In the genomic region with DNA sequence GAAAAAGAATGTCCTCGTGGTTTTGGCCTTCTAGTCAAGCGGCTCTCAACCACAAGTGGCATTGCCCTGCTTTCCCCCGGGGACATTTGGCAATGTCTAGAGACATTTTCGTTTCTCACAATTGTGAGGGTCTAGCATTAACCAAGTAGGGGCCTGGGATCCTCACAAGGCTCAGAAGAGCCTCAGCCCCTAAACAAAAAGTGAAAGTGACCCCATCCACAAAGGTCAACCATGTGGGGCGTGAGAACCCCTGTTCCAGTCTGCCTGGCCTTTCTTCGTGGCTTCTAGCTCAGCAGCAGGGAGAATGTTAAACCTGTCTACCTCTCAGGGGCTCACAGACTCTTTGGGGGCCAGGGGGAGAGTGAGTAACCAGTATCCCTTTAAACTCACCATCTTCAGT, we compare ENCODE assay signal across 24 cellular contexts. TPM values are rescaled to one million over a fixed set of nuclear protein-coding genes. Genes with fewer than 3 reads are reported as not detected.
DNase-seq lines count a peak whose midpoint lies in the region; ATAC-seq, FAIRE-seq and TF ChIP-seq lines count a peak whose summit lies in the region.
"Had no signal": no experiment of that assay in that cellular context is flagged by ENCODE, and none has a peak within 500 bp of the region (broad histone marks: within the 10 kb centered on the region; RNA-seq: fewer than 3 reads in every experiment).

No MANE protein-coding gene starts in this region.

- no peaks in the 10 kb centered on the region for H3K9me3 Mint-ChIP-seq in stimulated activated naive CD8-positive, alpha-beta T cell treated with anti-CD3 and anti-CD28 coated beads, Interleukin-15, amount 100 ng/mL, for 72 hours
- H3K9me3 Mint-ChIP-seq: CD14-positive monocyte; CD8-positive, alpha-beta memory T cell had no signal

- no peak overlapping the region for H4K5ac ChIP-seq in H1 (ENCODE audit: insufficient read length, low read depth, low read length)

- H4K20me1 ChIP-seq in H1 (replicated peaks in 1 of 2; ENCODE audit: control insufficient read depth in 1 of 2, insufficient read depth in 2 of 2, low read length in 2 of 2): peaks cover 0 to 2% of the 10 kb centered on the region in 2 experiments

- ATAC-seq in stimulated activated naive CD8-positive, alpha-beta T cell treated with anti-CD3 and anti-CD28 coated beads, Interleukin-15, amount 100 ng/mL, for 72 hours: no peak
- no peak for ATAC-seq in stimulated activated naive CD8-positive, alpha-beta T cell treated with anti-CD3 and anti-CD28 coated beads, Interleukin-15, Interleukin-2, amounts not matched to agents 100 U/mL and 50 U/mL, for 24 hours
- ATAC-seq in HG02981 (IDR thresholded peaks at IDR 0.05; ENCODE audit: unreplicated experiment): no peak
- ATAC-seq: Right ventricle myocardium inferior, SK-N-SH treated with all-trans-retinoic acid at 6 μM for 48 hours had no signal

- H3K4me1 ChIP-seq in H1 (replicated peaks in 1 of 4; ENCODE audit: control insufficient read depth in 3 of 4, insufficient read depth in 4 of 4, low read length in 3 of 4): peaks cover 0 to 10% (median 3%) of the 10 kb centered on the region in 4 experiments; a peak in 4 of 7 replicates

- H3K4me1 Mint-ChIP-seq in stimulated activated naive CD8-positive, alpha-beta T cell treated with anti-CD3 and anti-CD28 coated beads, Interleukin-15, amount 100 ng/mL, for 72 hours: peaks cover 36% of the 10 kb centered on the region

- H3K4ac ChIP-seq in H1 (replicated peaks; ENCODE audit: insufficient read length, low read depth, low read length): no peak overlapping the region

- H3K27me3 Mint-ChIP-seq in stimulated activated naive CD8-positive, alpha-beta T cell treated with anti-CD3 and anti-CD28 coated beads, Interleukin-15, amount 100 ng/mL, for 72 hours: peaks cover 66% of the 10 kb centered on the region

- H2BK20ac ChIP-seq in H1 (ENCODE audit: low read length): no peak overlapping the region

- no peak overlapping the region for H3K23ac ChIP-seq in H1 (ENCODE audit: insufficient read length)

- H3K27ac ChIP-seq in H1 (ENCODE audit: low read depth, low read length): no peak overlapping the region
- H3K27ac ChIP-seq: PC-9, SJCRH30 had no signal

- POLR2A ChIA-PET in H1 (lab: Charles Lee; ENCODE audit: partially characterized antibody): interaction anchor here (2.2 kb wide), 1 partner anchor 8 kb away, joined by 9 read pairs; no protein-coding TSS in a partner anchor

- 92% methylated on average over 6 of the region's 6 CpGs; no CpG with 5 or more reads in 1 of the 2 experiments for WGBS in H1 (ENCODE audit: extremely low coverage in 1 of 2, insufficient coverage in 1 of 2, insufficient read length in 1 of 2, insufficient replicate concordance in 2 of 2, low coverage in 1 of 2, low lambda C conversion rate in 2 of 2, missing lambda C conversion rate in 1 of 2), 2 experiments

- H3K56ac ChIP-seq in H1 (replicated peaks; ENCODE audit: insufficient read length, low read depth, low read length): no peak overlapping the region

- H3K27me3 ChIP-seq in H1 (replicated peaks in 1 of 4; ENCODE audit: control insufficient read depth in 3 of 4, extremely low read depth in 1 of 4, insufficient read depth in 3 of 4, low read length in 3 of 4): peaks cover 0 to 13% (median 8%) of the 10 kb centered on the region in 4 experiments; a peak in 4 of 7 replicates

- no peak for TF ChIP-seq POLR2A in H1 (IDR thresholded peaks at IDR 0.05; ENCODE audit: control extremely low read depth in 1 of 2, low read depth in 2 of 2, low read length in 2 of 2)

- no peak overlapping the region for H3K14ac ChIP-seq in H1 (ENCODE audit: insufficient read length)

- H3K79me1 ChIP-seq in H1 (ENCODE audit: low read depth, low read length): no peaks in the 10 kb centered on the region

- H3K9ac ChIP-seq in H1 (replicated peaks in 1 of 4; ENCODE audit: extremely low read depth in 1 of 4, low read depth in 3 of 4, low read length in 3 of 4): no peak overlapping the region

- peaks cover under 1 to 2% of the 10 kb centered on the region in 2 experiments; a peak in 3 of 4 replicates for H3K79me2 ChIP-seq in H1 (ENCODE audit: control insufficient read depth in 1 of 2, insufficient read depth in 2 of 2, low read length in 2 of 2)

- 0 out of 2 replicates have a peak overlapping the region, but pooled peaks have one; percentile 61 for H2BK15ac ChIP-seq in H1 (ENCODE audit: low read length)

- H2BK12ac ChIP-seq in H1 (ENCODE audit: low read depth, low read length): no peak overlapping the region

- peak; percentile 56 for FAIRE-seq in GM18507 (lab: Jason Lieb, UNC)
- FAIRE-seq in H1 (lab: Jason Lieb, UNC): no peak
- FAIRE-seq: A549, HTR-8/SVneo had no signal

- H2AFZ ChIP-seq in H1 (ENCODE audit: low read length): no peak overlapping the region
- H2AFZ ChIP-seq: PC-9 had no signal

- H3K4me3 Mint-ChIP-seq in stimulated activated naive CD8-positive, alpha-beta T cell treated with anti-CD3 and anti-CD28 coated beads, Interleukin-15, amount 100 ng/mL, for 72 hours: peak overlapping the region; percentile 5 to 26

- H4K8ac ChIP-seq in H1 (ENCODE audit: extremely low read depth, insufficient read depth, low read length): no peak overlapping the region

- no peak overlapping the region for H2AK5ac ChIP-seq in H1 (ENCODE audit: low read depth, low read length)

- no peaks in the 10 kb centered on the region for H3K36me3 ChIP-seq in H1 (ENCODE audit: control insufficient read depth in 2 of 4, insufficient read depth in 4 of 4, low read length in 3 of 4)

- TF ChIP-seq CTCF in H1 (IDR thresholded peaks at IDR 0.05; ENCODE audit: control extremely low read depth in 1 of 3, insufficient read depth in 1 of 3, low read depth in 1 of 3, low read length in 3 of 3): no peak

- no peak overlapping the region for H3K4me3 ChIP-seq in H1 (ENCODE audit: extremely low read depth in 1 of 4, insufficient read depth in 2 of 4, low read depth in 3 of 4, low read length in 4 of 4)
- H3K4me3 ChIP-seq: A549, K562, PC-9, SJCRH30 had no signal

- no peak overlapping the region for H3K4me2 ChIP-seq in H1 (ENCODE audit: insufficient read depth in 1 of 2, low read depth in 2 of 2, low read length in 2 of 2)

- TF ChIP-seq RAD21 in H1 (IDR thresholded peaks at IDR 0.05 in 1 of 2, conservative IDR thresholded peaks at IDR 0.05 in 1 of 2; ENCODE audit: low read depth in 2 of 2, low read length in 2 of 2): no peak

- no peak overlapping the region for H3K27ac Mint-ChIP-seq in stimulated activated naive CD8-positive, alpha-beta T cell treated with anti-CD3 and anti-CD28 coated beads, Interleukin-15, amount 100 ng/mL, for 72 hours

- H3K18ac ChIP-seq in H1 (ENCODE audit: extremely low read depth, low read length): no peak overlapping the region

- no peak overlapping the region for H2BK120ac ChIP-seq in H1 (replicated peaks; ENCODE audit: low read depth, low read length)

- H2BK5ac ChIP-seq in H1 (ENCODE audit: low read depth, low read length): no peak overlapping the region

- H3K9me3 ChIP-seq in H1 (ENCODE audit: insufficient read depth in 2 of 2, low read depth in 1 of 2, low read length in 1 of 2): no peaks in the 10 kb centered on the region
- H3K9me3 ChIP-seq: A549, SJCRH30 had no signal

- H3K23me2 ChIP-seq in H1 (ENCODE audit: low read depth, low read length): peaks cover 3% of the 10 kb centered on the region; the same call in 1 of the 2 replicates

- no peak for TF ChIP-seq EP300 in H1 (IDR thresholded peaks at IDR 0.05; ENCODE audit: borderline replicate concordance in 1 of 2, low read depth in 2 of 2, low read length in 2 of 2)

- CTCF ChIA-PET in H1 (lab: Charles Lee; ENCODE audit: partially characterized antibody): interaction anchor here (0.9 to 4.3 kb wide), 15 partner anchors 16 to 603 kb away, joined by 3 to 27 read pairs (median 6); no protein-coding TSS in a partner anchor

- no peak for DNase-seq in stimulated activated naive CD8-positive, alpha-beta T cell treated with anti-CD3 and anti-CD28 coated beads, Interleukin-15, amount 100 ng/mL, for 72 hours
- DNase-seq in stimulated activated naive CD8-positive, alpha-beta T cell treated with anti-CD3 and anti-CD28 coated beads, Interleukin-15, Interleukin-2, amounts not matched to agents 100 U/mL and 50 U/mL, for 24 hours: no peak
- no peak for DNase-seq in GM18507 (ENCODE audit: extremely low spot score, insufficient read length, low read depth)
- DNase-seq in H1 (ENCODE audit: low read depth in 1 of 2, low spot score in 2 of 2): no peak
- DNase-seq in GF-D8 (lab: John Stamatoyannopoulos, UW): no peak
- no peak for DNase-seq in D341Med (ENCODE audit: low spot score)
- DNase-seq: AML-193; CD8-positive, alpha-beta memory T cell; Kasumi-1; NCI-H1105 treated with DMSO at 0.1 percent for 48 hours; NCI-H146; NCI-H2029; NCI-H446 treated with DMSO at 0.1 percent for 48 hours; NCI-H526; NCI-H82; PC-9; SJCRH30 had no signal

- H4K91ac ChIP-seq in H1 (replicated peaks; ENCODE audit: insufficient read length, low read length): no peak overlapping the region

TF ChIP-seq in H1, 55 proteins besides CTCF, POLR2A, EP300 and RAD21 (continues in another document):
- TF ChIP-seq, protein P1, sequence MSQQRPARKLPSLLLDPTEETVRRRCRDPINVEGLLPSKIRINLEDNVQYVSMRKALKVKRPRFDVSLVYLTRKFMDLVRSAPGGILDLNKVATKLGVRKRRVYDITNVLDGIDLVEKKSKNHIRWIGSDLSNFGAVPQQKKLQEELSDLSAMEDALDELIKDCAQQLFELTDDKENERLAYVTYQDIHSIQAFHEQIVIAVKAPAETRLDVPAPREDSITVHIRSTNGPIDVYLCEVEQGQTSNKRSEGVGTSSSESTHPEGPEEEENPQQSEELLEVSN (IDR thresholded peaks at IDR 0.05): no peak
- TF ChIP-seq TAF7 (optimal IDR thresholded peaks at IDR 0.05; ENCODE audit: borderline replicate concordance, low read depth, low read length): no peak

RNA-seq across cellular contexts. Expression of a gene that starts 4.8 kb away (rescaled TPM):
- 1,195 and 1,222 TPM in 2 replicates for total RNA-seq in H1 (2021; fragmentation: NEBNext Ultra II Directional; extraction: Animal tissue kit (Norgen Biotek cat#: 25700))
- polyA plus RNA-seq in H1 (2011; rRNA removed): 412 and 510 TPM in 2 replicates
- 1,085 TPM for polyA plus RNA-seq in H1 (2011; cell fraction: cytosol; rRNA removed)
- polyA plus RNA-seq in H1 (2011; cell fraction: nucleus; rRNA removed): 1,333 TPM
- 3,837 to 6,357 TPM (median 4,194 TPM) in 4 replicates for polyA plus RNA-seq in H1 (2012, experiment 1 of 2)
- polyA plus RNA-seq in H1 (2012, experiment 2 of 2): 920 TPM
- polyA plus RNA-seq in H1 (2013, experiment 1 of 2): 4,258 TPM
- polyA plus RNA-seq in H1 (2013, experiment 2 of 2): 4,313 TPM
- 802 and 987 TPM in 2 replicates for polyA minus RNA-seq in H1 (2011; rRNA and poly(A)+ RNA removed)
- 425 TPM for polyA minus RNA-seq in H1 (2011; cell fraction: cytosol; rRNA and poly(A)+ RNA removed)
- 337 TPM for polyA minus RNA-seq in H1 (2011; cell fraction: nucleus; rRNA and poly(A)+ RNA removed)

RNA-seq across cellular contexts. Expression of a gene that starts 14.7 kb away (rescaled TPM):
- total RNA-seq in H1 (2021; fragmentation: NEBNext Ultra II Directional; extraction: Animal tissue kit (Norgen Biotek cat#: 25700)): 3.2 and 3.7 TPM in 2 replicates
- polyA plus RNA-seq in H1 (2011; rRNA removed): 9.2 and 17.3 TPM in 2 replicates
- 7.6 TPM for polyA plus RNA-seq in H1 (2011; cell fraction: cytosol; rRNA removed)
- polyA plus RNA-seq in H1 (2011; cell fraction: nucleus; rRNA removed): 16.4 TPM
- polyA plus RNA-seq in H1 (2012, experiment 1 of 2): 3.1 to 4.0 TPM (median 3.4 TPM) in 4 replicates
- 3.2 TPM for polyA plus RNA-seq in H1 (2012, experiment 2 of 2)
- polyA plus RNA-seq in H1 (2013, experiment 1 of 2): 5.3 TPM
- 5.8 TPM for polyA plus RNA-seq in H1 (2013, experiment 2 of 2)
- 7.4 and 9.7 TPM in 2 replicates for polyA minus RNA-seq in H1 (2011; rRNA and poly(A)+ RNA removed)
- 3.1 TPM for polyA minus RNA-seq in H1 (2011; cell fraction: cytosol; rRNA and poly(A)+ RNA removed)
- polyA minus RNA-seq in H1 (2011; cell fraction: nucleus; rRNA and poly(A)+ RNA removed): 8.3 TPM
